1 cellular context compared by ENCODE assay signal in the genomic region with DNA sequence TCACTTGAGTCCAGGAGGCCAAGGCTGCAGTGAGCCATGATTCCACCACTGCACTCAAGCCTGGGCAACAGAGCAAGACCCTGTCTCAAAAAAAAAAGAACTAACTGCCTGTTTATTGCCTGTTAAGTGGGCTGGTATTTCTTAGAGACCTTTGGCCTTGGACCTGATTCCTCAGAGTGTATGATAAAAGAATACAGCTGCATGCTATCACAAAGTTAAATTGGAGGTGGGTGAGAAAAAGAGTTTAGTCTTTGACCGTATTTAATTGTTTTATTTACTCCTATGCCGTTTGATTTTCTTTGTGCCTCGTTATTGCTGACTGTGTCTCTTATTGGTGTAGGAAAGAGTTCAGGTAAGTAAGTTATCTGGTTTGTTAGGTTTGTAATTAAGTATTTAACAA.
TF ChIP-seq lines count a peak whose summit lies in the region.

No MANE protein-coding gene starts in this region.

TF ChIP-seq in HepG2, 621 proteins besides CTCF, POLR2A, EP300 and RAD21:
- TF ChIP-seq ZNF121 (CRISPR knock-in tag; IDR thresholded peaks at IDR 0.05) (peak; percentile 31; the same call in 1 of the 2 replicates), NFATC3 (CRISPR knock-in tag; IDR thresholded peaks at IDR 0.05) (no peak)
